15 cellular contexts compared by ENCODE assay signal in genomic region chr2:101361519-101361918, GRCh38. TPM values are rescaled to one million over a fixed set of nuclear protein-coding genes. Genes with fewer than 3 reads are reported as not detected.
DNase-seq lines count a peak whose midpoint lies in the region; ATAC-seq and TF ChIP-seq lines count a peak whose summit lies in the region.
"Had no signal": no experiment of that assay in that cellular context is flagged by ENCODE, and none has a peak within 500 bp of the region (broad histone marks: within the 10 kb centered on the region; RNA-seq: fewer than 3 reads in every experiment).

No MANE protein-coding gene starts in this region.

- H3K4me1 Mint-ChIP-seq in activated CD8-positive, alpha-beta T cell treated with anti-CD3 and anti-CD28 coated beads, Interleukin-2, amount 10 ng/mL, durations not matched to agents 7 days and 5 days (ENCODE audit: low read depth) = peaks cover 27% of the 10 kb centered on the region
- peaks cover 18% of the 10 kb centered on the region in 2 donors for H3K4me1 Mint-ChIP-seq in natural killer cell

- TF ChIP-seq CTCF in natural killer cell (IDR thresholded peaks at IDR 0.05) (no peak), A673 (conservative IDR thresholded peaks at IDR 0.05; ENCODE audit: low read depth, low read length) (no peak), left ventricle myocardium inferior (IDR thresholded peaks at IDR 0.05; ENCODE audit: borderline replicate concordance) (no peak)

- POLR2A ChIA-PET in activated CD8-positive, alpha-beta T cell treated with anti-CD3 and anti-CD28 coated beads, Interleukin-2, amount 10 ng/mL, durations not matched to agents 7 days and 5 days (lab: Charles Lee) = interaction anchor here (1.0 kb wide), 2 partner anchors 17 to 107 kb away, joined by 3 to 4 read pairs; no protein-coding TSS in a partner anchor
- POLR2A ChIA-PET in A673 (lab: Charles Lee; ENCODE audit: low non-redundant PET) = no interaction called here

- no peak for DNase-seq in activated CD4-positive, CD25-positive, alpha-beta regulatory T cell treated with anti-CD3 and anti-CD28 coated beads, Interleukin-2, amount 50 U/mL, for 72 hours
- DNase-seq in activated CD8-positive, alpha-beta T cell treated with anti-CD3 and anti-CD28 coated beads, Interleukin-2, amount 10 ng/mL, durations not matched to agents 7 days and 5 days = peak; percentile 55
- DNase-seq in natural killer cell (no peak), A673 (ENCODE audit: low spot score) (no peak), left ventricle myocardium inferior (no peak)
- DNase-seq in effector CD4-positive, alpha-beta T cell = no peak
- DNase-seq: ACHN; activated CD8-positive, alpha-beta memory T cell treated with anti-CD3 and anti-CD28 coated beads for 24 hours; DMS53; effector CD8-positive, alpha-beta T cell; NCI-H2029 had no signal

- no TSS peak for BruUV-seq in A673 (replicated peaks; lab: Mats Ljungman, UMichigan)

- no peaks in the 10 kb centered on the region for H3K36me3 ChIP-seq in A673 (ENCODE audit: insufficient read depth, low read length, poor library complexity, severe bottlenecking)
- H3K36me3 ChIP-seq in left ventricle myocardium inferior = no peaks in the 10 kb centered on the region
- H3K36me3 ChIP-seq: tibial nerve had no signal

- no peaks in the 10 kb centered on the region for H3K36me3 Mint-ChIP-seq in activated CD8-positive, alpha-beta T cell treated with anti-CD3 and anti-CD28 coated beads, Interleukin-2, amount 10 ng/mL, durations not matched to agents 7 days and 5 days (ENCODE audit: low read depth)
- no peaks in the 10 kb centered on the region for H3K36me3 Mint-ChIP-seq in natural killer cell

- H3K9me3 ChIP-seq in A673 (ENCODE audit: low read depth, low read length, poor library complexity, severe bottlenecking) (no peaks in the 10 kb centered on the region), left ventricle myocardium inferior (replicated peaks) (no peaks in the 10 kb centered on the region)
- H3K9me3 ChIP-seq: tibial nerve had no signal

- H3K27me3 Mint-ChIP-seq in activated CD8-positive, alpha-beta T cell treated with anti-CD3 and anti-CD28 coated beads, Interleukin-2, amount 10 ng/mL, durations not matched to agents 7 days and 5 days (ENCODE audit: low read depth) = peaks cover 17% of the 10 kb centered on the region
- H3K27me3 Mint-ChIP-seq in natural killer cell (ENCODE audit: low read depth in 2 of 2) = peaks cover 0 to 3% of the 10 kb centered on the region in 2 donors

- no peak overlapping the region for H3K27ac ChIP-seq in A673 (ENCODE audit: low read depth, low read length, poor library complexity, severe bottlenecking)
- no peak overlapping the region for H3K27ac ChIP-seq in left ventricle myocardium inferior (replicated peaks)
- H3K27ac ChIP-seq: tibial nerve had no signal

- H3K4me1 ChIP-seq in A673 (ENCODE audit: insufficient read depth, low read length, poor library complexity, severe bottlenecking) (no peaks in the 10 kb centered on the region), left ventricle myocardium inferior (no peaks in the 10 kb centered on the region)

- H3K9me3 Mint-ChIP-seq in activated CD8-positive, alpha-beta T cell treated with anti-CD3 and anti-CD28 coated beads, Interleukin-2, amount 10 ng/mL, durations not matched to agents 7 days and 5 days (ENCODE audit: insufficient read depth) = no peaks in the 10 kb centered on the region
- no peaks in the 10 kb centered on the region for H3K9me3 Mint-ChIP-seq in natural killer cell

- H3K27me3 ChIP-seq in A673 (replicated peaks; ENCODE audit: insufficient read depth, low read depth, low read length, poor library complexity) (peaks cover 9% of the 10 kb centered on the region), left ventricle myocardium inferior (ENCODE audit: low read depth) (no peaks in the 10 kb centered on the region)
- H3K27me3 ChIP-seq: tibial nerve had no signal

- H3K4me3 ChIP-seq in A673 (ENCODE audit: low read depth, low read length, poor library complexity, severe bottlenecking) (no peak overlapping the region), left ventricle myocardium inferior (no peak overlapping the region)
- H3K4me3 ChIP-seq: K562, tibial nerve had no signal

- peak; percentile 76 to 78 for ATAC-seq in activated CD4-positive, CD25-positive, alpha-beta regulatory T cell treated with anti-CD3 and anti-CD28 coated beads, Interleukin-2, amount 50 U/mL, for 24 hours
- peak; percentile 54 for ATAC-seq in HG03159 (IDR thresholded peaks at IDR 0.05; ENCODE audit: unreplicated experiment)
- peak; percentile 76 for ATAC-seq in activated CD8-positive, alpha-beta T cell treated with anti-CD3 and anti-CD28 coated beads, Interleukin-2, amount 10 ng/mL, durations not matched to agents 7 days and 5 days
- peak in 2 of 3 donors; percentile 52 to 64 for ATAC-seq in natural killer cell
- ATAC-seq: K562 had no signal

- CTCF ChIA-PET in activated CD8-positive, alpha-beta T cell treated with anti-CD3 and anti-CD28 coated beads, Interleukin-2, amount 10 ng/mL, durations not matched to agents 7 days and 5 days (lab: Charles Lee) = interaction anchor here (0.8 to 3.3 kb wide), 8 partner anchors 12 to 156 kb away, joined by 3 to 53 read pairs (median 6); partner anchors contain the start of gene CREG2
- CTCF ChIA-PET in A673 (lab: Charles Lee) = no interaction called here

- peak overlapping the region; percentile 81 for H3K27ac Mint-ChIP-seq in activated CD8-positive, alpha-beta T cell treated with anti-CD3 and anti-CD28 coated beads, Interleukin-2, amount 10 ng/mL, durations not matched to agents 7 days and 5 days
- no peak overlapping the region for H3K27ac Mint-ChIP-seq in natural killer cell

- intact Hi-C loops in natural killer cell (cut with micrococcal nuclease) = no loop called here
- intact Hi-C loops in A673 (cut with micrococcal nuclease; ENCODE audit: unreplicated experiment) = no loop called here
- intact Hi-C loops in left ventricle myocardium inferior (cut with micrococcal nuclease) = no loop called here

- no peak overlapping the region for H3K4me3 Mint-ChIP-seq in activated CD8-positive, alpha-beta T cell treated with anti-CD3 and anti-CD28 coated beads, Interleukin-2, amount 10 ng/mL, durations not matched to agents 7 days and 5 days
- no peak overlapping the region for H3K4me3 Mint-ChIP-seq in natural killer cell

RNA-seq across cellular contexts. Expression of gene CREG2, which starts 25.8 kb away (rescaled TPM):
- total RNA-seq in activated CD8-positive, alpha-beta T cell treated with anti-CD3 and anti-CD28 coated beads, Interleukin-2, amount 10 ng/mL, durations not matched to agents 7 days and 5 days = not detected
- not detected for total RNA-seq in natural killer cell
- total RNA-seq in A673 (2021) = not detected in 2 replicates
- total RNA-seq in left ventricle myocardium inferior = not detected
- total RNA-seq: K562, tibial nerve had no signal

RNA-seq across cellular contexts. Expression of gene RNF149, which starts 53.0 kb away (rescaled TPM):
- total RNA-seq in activated CD8-positive, alpha-beta T cell treated with anti-CD3 and anti-CD28 coated beads, Interleukin-2, amount 10 ng/mL, durations not matched to agents 7 days and 5 days = 10 to 100 TPM; 64.2 to 71.5 TPM
- 100 to 1,000 TPM; 133 to 151 (median 149) TPM for total RNA-seq in natural killer cell
- 26.8 and 27.1 TPM in 2 replicates for total RNA-seq in A673 (2021)
- 12.0 TPM for total RNA-seq in left ventricle myocardium inferior
